Comparison of ENCODE assay signal across 1 cellular context in the genomic region with DNA sequence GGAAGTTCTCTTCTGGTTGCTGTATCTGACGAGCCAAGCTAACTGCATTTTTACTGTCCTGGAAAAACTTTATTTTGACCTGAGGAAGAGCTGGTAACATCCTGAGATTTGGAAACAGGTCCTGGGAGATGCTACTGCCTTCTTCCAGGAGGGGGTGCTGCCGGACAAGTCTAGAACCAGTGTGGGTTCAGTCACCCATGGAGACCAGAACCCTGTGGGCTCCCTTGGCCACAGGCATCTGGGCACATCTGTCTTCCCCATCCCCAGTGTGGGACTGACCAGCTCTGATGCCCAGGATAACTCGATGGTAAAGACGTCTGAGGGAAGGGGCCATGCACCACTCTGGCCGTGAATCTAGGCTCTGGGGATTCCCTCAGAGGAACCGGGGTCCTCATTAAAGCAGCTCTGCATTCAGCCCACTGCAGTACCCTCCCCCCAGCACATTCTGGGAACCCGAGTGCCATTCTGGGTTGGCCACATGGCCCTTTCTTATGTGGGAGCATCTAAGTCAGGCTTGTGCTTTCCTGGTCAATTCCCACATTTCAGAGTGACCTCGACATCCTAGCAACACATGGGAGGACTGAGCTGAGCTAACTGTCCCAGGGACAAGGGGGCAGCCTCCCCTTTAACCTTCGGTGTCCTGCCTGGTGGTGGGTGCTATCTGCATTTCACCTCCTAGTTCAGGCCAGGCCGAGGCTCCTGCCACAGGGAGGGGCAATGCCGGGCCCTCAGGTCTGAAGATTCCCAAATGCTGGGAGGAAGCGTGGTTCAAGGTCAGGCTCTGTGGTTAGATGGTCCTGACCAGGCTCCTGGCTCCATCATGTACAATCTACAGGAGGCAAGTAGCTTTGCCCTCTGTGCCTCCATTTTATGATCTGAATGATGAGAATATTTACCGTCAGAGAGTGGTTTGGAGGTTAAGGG.
TF ChIP-seq lines count a peak whose summit lies in the region.

No MANE protein-coding gene starts in this region.

TF ChIP-seq in K562, 482 proteins besides CTCF, POLR2A, EP300 and RAD21 (continued from another document and continues in another):
- TF ChIP-seq, protein P1, sequence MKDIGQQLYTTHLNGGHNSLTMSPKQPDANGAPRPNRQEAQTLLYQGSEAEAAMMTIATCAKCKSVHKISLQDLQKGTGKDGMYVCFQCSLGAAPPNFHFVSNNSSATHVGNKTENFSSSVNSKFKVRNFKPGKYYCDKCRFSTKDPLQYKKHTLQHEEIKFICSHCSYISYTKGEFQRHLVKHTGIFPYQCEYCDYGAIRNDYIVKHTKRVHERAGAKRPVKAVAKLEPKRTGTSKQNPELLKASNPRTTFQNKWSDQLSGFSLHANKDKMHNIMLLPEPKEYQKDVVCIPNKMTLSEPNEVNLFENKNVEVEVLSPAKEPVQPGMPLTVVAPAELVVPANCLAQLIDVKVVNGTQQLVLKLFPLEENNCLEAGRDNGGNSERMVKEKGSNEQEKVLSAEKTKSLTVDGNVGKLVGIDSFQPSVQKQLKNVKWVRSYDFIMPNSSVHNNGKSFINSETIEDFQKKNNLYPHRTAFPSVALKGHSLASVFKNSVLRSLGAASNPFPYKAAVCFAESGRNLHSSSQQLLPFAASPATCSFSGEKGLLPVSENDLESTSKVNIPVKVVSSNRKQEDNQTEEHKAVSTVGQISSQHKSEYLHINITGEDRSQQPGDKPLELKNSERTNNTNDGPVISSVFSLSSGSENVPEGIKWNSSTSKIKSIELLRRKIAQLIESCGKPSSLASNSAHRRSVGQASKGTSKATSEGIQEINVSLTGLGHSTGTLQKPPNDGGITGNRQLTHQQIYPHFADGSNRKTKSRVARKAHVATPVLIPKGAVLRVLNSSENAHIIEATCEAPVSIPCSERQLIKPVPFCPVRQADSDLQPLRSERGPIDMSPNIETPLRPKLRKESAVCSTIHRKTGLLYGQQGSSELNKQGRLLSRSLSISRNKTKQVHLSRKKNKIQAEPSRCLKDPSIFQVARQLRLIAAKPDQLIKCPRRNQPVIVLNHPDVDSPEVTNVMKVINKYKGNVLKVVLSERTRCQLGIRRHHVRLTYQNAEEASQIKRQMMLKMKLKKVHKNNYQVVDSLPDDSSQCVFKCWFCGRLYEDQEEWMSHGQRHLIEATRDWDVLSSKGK (CRISPR knock-in tag; IDR thresholded peaks at IDR 0.05) = no peak
- TF ChIP-seq, protein P2, sequence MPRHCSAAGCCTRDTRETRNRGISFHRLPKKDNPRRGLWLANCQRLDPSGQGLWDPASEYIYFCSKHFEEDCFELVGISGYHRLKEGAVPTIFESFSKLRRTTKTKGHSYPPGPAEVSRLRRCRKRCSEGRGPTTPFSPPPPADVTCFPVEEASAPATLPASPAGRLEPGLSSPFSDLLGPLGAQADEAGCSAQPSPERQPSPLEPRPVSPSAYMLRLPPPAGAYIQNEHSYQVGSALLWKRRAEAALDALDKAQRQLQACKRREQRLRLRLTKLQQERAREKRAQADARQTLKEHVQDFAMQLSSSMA (CRISPR knock-in tag; IDR thresholded peaks at IDR 0.05) = no peak
- TF ChIP-seq U2AF1 (optimal IDR thresholded peaks at IDR 0.05; ENCODE audit: low read depth, low read length) = no peak
- peak; percentile 82 for TF ChIP-seq CC2D1A (IDR thresholded peaks at IDR 0.05)
- no peak for TF ChIP-seq PTTG1 (tag; IDR thresholded peaks at IDR 0.05; ENCODE audit: low read depth)
- no peak for TF ChIP-seq ZNF696 (CRISPR knock-in tag; conservative IDR thresholded peaks at IDR 0.05)
- TF ChIP-seq MEIS2 (IDR thresholded peaks at IDR 0.05; ENCODE audit: partially characterized antibody) = no peak
- TF ChIP-seq SMC3 (conservative IDR thresholded peaks at IDR 0.05; ENCODE audit: insufficient read depth, low read depth, low read length) = peak; percentile 88
- TF ChIP-seq SRSF7 (optimal IDR thresholded peaks at IDR 0.05; ENCODE audit: low read depth, low read length) = no peak
- 0 out of 2 replicates have a peak, but pooled peaks have one; percentile 19 for TF ChIP-seq MYC (IDR thresholded peaks at IDR 0.05; ENCODE audit: low read depth, low read length)
- TF ChIP-seq MYC (CRISPR knock-in tag; IDR thresholded peaks at IDR 0.05; ENCODE audit: borderline replicate concordance, low read depth) = no peak
- TF ChIP-seq TAL1 (IDR thresholded peaks at IDR 0.05) = no peak
- TF ChIP-seq ADNP (tag; IDR thresholded peaks at IDR 0.05) = no peak
- TF ChIP-seq, protein P3, sequence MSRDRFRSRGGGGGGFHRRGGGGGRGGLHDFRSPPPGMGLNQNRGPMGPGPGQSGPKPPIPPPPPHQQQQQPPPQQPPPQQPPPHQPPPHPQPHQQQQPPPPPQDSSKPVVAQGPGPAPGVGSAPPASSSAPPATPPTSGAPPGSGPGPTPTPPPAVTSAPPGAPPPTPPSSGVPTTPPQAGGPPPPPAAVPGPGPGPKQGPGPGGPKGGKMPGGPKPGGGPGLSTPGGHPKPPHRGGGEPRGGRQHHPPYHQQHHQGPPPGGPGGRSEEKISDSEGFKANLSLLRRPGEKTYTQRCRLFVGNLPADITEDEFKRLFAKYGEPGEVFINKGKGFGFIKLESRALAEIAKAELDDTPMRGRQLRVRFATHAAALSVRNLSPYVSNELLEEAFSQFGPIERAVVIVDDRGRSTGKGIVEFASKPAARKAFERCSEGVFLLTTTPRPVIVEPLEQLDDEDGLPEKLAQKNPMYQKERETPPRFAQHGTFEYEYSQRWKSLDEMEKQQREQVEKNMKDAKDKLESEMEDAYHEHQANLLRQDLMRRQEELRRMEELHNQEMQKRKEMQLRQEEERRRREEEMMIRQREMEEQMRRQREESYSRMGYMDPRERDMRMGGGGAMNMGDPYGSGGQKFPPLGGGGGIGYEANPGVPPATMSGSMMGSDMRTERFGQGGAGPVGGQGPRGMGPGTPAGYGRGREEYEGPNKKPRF (IDR thresholded peaks at IDR 0.05; ENCODE audit: low read depth, low read length) = no peak
- TF ChIP-seq, protein P4, sequence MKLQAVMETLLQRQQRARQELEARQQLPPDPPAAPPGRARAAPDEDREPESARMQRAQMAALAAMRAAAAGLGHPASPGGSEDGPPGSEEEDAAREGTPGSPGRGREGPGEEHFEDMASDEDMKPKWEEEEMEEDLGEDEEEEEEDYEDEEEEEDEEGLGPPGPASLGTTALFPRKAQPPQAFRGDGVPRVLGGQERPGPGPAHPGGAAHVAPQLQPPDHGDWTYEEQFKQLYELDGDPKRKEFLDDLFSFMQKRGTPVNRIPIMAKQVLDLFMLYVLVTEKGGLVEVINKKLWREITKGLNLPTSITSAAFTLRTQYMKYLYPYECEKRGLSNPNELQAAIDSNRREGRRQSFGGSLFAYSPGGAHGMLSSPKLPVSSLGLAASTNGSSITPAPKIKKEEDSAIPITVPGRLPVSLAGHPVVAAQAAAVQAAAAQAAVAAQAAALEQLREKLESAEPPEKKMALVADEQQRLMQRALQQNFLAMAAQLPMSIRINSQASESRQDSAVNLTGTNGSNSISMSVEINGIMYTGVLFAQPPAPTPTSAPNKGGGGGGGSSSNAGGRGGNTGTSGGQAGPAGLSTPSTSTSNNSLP (IDR thresholded peaks at IDR 0.05; ENCODE audit: borderline replicate concordance, low read depth, low read length) = no peak
- peak; percentile 90 for TF ChIP-seq STAG1 (CRISPR knock-in tag; IDR thresholded peaks at IDR 0.05; ENCODE audit: borderline replicate concordance)
- TF ChIP-seq, protein P5, sequence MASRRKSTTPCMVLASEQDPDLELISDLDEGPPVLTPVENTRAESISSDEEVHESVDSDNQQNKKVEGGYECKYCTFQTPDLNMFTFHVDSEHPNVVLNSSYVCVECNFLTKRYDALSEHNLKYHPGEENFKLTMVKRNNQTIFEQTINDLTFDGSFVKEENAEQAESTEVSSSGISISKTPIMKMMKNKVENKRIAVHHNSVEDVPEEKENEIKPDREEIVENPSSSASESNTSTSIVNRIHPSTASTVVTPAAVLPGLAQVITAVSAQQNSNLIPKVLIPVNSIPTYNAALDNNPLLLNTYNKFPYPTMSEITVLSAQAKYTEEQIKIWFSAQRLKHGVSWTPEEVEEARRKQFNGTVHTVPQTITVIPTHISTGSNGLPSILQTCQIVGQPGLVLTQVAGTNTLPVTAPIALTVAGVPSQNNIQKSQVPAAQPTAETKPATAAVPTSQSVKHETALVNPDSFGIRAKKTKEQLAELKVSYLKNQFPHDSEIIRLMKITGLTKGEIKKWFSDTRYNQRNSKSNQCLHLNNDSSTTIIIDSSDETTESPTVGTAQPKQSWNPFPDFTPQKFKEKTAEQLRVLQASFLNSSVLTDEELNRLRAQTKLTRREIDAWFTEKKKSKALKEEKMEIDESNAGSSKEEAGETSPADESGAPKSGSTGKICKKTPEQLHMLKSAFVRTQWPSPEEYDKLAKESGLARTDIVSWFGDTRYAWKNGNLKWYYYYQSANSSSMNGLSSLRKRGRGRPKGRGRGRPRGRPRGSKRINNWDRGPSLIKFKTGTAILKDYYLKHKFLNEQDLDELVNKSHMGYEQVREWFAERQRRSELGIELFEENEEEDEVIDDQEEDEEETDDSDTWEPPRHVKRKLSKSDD (conservative IDR thresholded peaks at IDR 0.05; ENCODE audit: low read length) = no peak
- TF ChIP-seq, protein P6, sequence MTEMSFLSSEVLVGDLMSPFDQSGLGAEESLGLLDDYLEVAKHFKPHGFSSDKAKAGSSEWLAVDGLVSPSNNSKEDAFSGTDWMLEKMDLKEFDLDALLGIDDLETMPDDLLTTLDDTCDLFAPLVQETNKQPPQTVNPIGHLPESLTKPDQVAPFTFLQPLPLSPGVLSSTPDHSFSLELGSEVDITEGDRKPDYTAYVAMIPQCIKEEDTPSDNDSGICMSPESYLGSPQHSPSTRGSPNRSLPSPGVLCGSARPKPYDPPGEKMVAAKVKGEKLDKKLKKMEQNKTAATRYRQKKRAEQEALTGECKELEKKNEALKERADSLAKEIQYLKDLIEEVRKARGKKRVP (CRISPR knock-in tag; IDR thresholded peaks at IDR 0.05) = no peak
- TF ChIP-seq PHTF2 (CRISPR knock-in tag; IDR thresholded peaks at IDR 0.05) = no peak
- no peak for TF ChIP-seq ZNF57 (CRISPR knock-in tag; IDR thresholded peaks at IDR 0.05)
- TF ChIP-seq, protein P7, sequence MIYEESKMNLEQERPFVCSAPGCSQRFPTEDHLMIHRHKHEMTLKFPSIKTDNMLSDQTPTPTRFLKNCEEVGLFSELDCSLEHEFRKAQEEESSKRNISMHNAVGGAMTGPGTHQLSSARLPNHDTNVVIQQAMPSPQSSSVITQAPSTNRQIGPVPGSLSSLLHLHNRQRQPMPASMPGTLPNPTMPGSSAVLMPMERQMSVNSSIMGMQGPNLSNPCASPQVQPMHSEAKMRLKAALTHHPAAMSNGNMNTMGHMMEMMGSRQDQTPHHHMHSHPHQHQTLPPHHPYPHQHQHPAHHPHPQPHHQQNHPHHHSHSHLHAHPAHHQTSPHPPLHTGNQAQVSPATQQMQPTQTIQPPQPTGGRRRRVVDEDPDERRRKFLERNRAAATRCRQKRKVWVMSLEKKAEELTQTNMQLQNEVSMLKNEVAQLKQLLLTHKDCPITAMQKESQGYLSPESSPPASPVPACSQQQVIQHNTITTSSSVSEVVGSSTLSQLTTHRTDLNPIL (CRISPR knock-in tag; IDR thresholded peaks at IDR 0.05) = no peak
- TF ChIP-seq KDM5B (IDR thresholded peaks at IDR 0.05; ENCODE audit: insufficient replicate concordance, low read depth, low read length) = no peak
- no peak for TF ChIP-seq PHF21A (IDR thresholded peaks at IDR 0.05; ENCODE audit: borderline replicate concordance, low read depth)
- no peak for TF ChIP-seq CBX5 (IDR thresholded peaks at IDR 0.05; ENCODE audit: borderline replicate concordance, low read depth)
- TF ChIP-seq, protein P8, sequence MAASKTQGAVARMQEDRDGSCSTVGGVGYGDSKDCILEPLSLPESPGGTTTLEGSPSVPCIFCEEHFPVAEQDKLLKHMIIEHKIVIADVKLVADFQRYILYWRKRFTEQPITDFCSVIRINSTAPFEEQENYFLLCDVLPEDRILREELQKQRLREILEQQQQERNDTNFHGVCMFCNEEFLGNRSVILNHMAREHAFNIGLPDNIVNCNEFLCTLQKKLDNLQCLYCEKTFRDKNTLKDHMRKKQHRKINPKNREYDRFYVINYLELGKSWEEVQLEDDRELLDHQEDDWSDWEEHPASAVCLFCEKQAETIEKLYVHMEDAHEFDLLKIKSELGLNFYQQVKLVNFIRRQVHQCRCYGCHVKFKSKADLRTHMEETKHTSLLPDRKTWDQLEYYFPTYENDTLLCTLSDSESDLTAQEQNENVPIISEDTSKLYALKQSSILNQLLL (CRISPR knock-in tag; IDR thresholded peaks at IDR 0.05; ENCODE audit: borderline replicate concordance) = no peak
- TF ChIP-seq HDAC3 (IDR thresholded peaks at IDR 0.05; ENCODE audit: borderline replicate concordance, partially characterized antibody) = no peak
- TF ChIP-seq, protein P9, sequence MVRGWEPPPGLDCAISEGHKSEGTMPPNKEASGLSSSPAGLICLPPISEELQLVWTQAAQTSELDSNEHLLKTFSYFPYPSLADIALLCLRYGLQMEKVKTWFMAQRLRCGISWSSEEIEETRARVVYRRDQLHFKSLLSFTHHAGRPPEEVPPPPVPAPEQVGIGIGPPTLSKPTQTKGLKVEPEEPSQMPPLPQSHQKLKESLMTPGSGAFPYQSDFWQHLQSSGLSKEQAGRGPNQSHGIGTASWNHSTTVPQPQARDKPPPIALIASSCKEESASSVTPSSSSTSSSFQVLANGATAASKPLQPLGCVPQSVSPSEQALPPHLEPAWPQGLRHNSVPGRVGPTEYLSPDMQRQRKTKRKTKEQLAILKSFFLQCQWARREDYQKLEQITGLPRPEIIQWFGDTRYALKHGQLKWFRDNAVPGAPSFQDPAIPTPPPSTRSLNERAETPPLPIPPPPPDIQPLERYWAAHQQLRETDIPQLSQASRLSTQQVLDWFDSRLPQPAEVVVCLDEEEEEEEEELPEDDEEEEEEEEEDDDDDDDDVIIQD (CRISPR knock-in tag; IDR thresholded peaks at IDR 0.05) = 0 out of 2 replicates have a peak, but pooled peaks have one; percentile 57
- no peak for TF ChIP-seq SETDB1 (IDR thresholded peaks at IDR 0.05; ENCODE audit: low read length)
- no peak for TF ChIP-seq MECOM (CRISPR knock-in tag; IDR thresholded peaks at IDR 0.05)
- TF ChIP-seq, protein P10, sequence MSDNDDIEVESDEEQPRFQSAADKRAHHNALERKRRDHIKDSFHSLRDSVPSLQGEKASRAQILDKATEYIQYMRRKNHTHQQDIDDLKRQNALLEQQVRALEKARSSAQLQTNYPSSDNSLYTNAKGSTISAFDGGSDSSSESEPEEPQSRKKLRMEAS (CRISPR knock-in tag; IDR thresholded peaks at IDR 0.05) = no peak
- no peak for TF ChIP-seq CHD4 (IDR thresholded peaks at IDR 0.05; ENCODE audit: insufficient read depth, insufficient replicate concordance, low read depth, low read length, poor library complexity, severe bottlenecking)
- TF ChIP-seq FUS (optimal IDR thresholded peaks at IDR 0.05; ENCODE audit: low read depth, low read length) = no peak
- no peak for TF ChIP-seq ZKSCAN3 (CRISPR knock-in tag; IDR thresholded peaks at IDR 0.05)
- TF ChIP-seq, protein P11, sequence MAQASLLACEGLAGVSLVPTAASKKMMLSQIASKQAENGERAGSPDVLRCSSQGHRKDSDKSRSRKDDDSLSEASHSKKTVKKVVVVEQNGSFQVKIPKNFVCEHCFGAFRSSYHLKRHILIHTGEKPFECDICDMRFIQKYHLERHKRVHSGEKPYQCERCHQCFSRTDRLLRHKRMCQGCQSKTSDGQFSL (CRISPR knock-in tag; IDR thresholded peaks at IDR 0.05) = no peak
- TF ChIP-seq, protein P11 (tag; IDR thresholded peaks at IDR 0.05) = no peak
- TF ChIP-seq CREM (IDR thresholded peaks at IDR 0.05; ENCODE audit: low read depth) = no peak
- TF ChIP-seq RBM39 (optimal IDR thresholded peaks at IDR 0.05; ENCODE audit: low read depth, low read length) = no peak
- no peak for TF ChIP-seq TCF3 (CRISPR knock-in tag; IDR thresholded peaks at IDR 0.05)
- TF ChIP-seq LARP7 (IDR thresholded peaks at IDR 0.05) = no peak
- no peak for TF ChIP-seq ZNF354B (CRISPR knock-in tag; IDR thresholded peaks at IDR 0.05)
- TF ChIP-seq ARHGAP35 (IDR thresholded peaks at IDR 0.05; ENCODE audit: partially characterized antibody) = no peak
- TF ChIP-seq ASH1L (IDR thresholded peaks at IDR 0.05; ENCODE audit: borderline replicate concordance, low read depth, partially characterized antibody) = no peak
